ENCODE assay signal across 1 cellular context in the genomic region with DNA sequence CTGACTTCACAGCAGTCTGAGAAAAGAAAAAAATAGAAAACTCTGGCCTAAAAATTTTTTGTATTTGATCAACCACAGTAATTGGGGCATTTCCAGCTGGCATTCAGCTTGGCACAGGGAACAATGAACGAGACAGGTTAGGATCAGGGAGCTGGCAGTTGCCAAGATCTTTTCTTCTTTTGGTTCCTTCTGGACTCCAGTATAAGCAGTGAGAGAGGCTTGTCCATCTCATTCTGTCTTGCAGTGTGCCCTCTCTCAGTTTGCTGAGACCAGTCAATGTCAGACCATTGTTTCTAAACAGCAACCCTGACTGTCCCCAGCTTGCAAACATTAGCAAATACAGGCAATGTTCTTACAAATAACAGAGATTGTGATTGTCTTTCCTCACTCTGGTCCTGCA.
TF ChIP-seq lines count a peak whose summit lies in the region.

No MANE protein-coding gene starts in this region.

TF ChIP-seq in H1, 55 proteins besides CTCF, POLR2A, EP300 and RAD21 (continued from another document):
- TF ChIP-seq CHD7 (IDR thresholded peaks at IDR 0.05; ENCODE audit: insufficient replicate concordance, low read length), result no peak
- no peak for TF ChIP-seq TAF1 (IDR thresholded peaks at IDR 0.05; ENCODE audit: low read depth, low read length)
- no peak for TF ChIP-seq KDM5A (IDR thresholded peaks at IDR 0.05; ENCODE audit: low read length)
- no peak for TF ChIP-seq EZH2 (IDR thresholded peaks at IDR 0.05; ENCODE audit: low read depth, low read length, severe bottlenecking)
- TF ChIP-seq SIRT6 (IDR thresholded peaks at IDR 0.05; ENCODE audit: low read length), result no peak
- no peak for TF ChIP-seq CTBP2 (IDR thresholded peaks at IDR 0.05; ENCODE audit: borderline replicate concordance, insufficient read depth, insufficient read length, low read length)
- TF ChIP-seq TBP (IDR thresholded peaks at IDR 0.05; ENCODE audit: low read depth, low read length), result no peak
- no peak for TF ChIP-seq ASH2L (IDR thresholded peaks at IDR 0.05; ENCODE audit: low read length)
- no peak for TF ChIP-seq TAF7 (optimal IDR thresholded peaks at IDR 0.05; ENCODE audit: borderline replicate concordance, low read depth, low read length)
- TF ChIP-seq POLR2AphosphoS5 (IDR thresholded peaks at IDR 0.05; ENCODE audit: low read depth, low read length), result no peak
